In genomic region chr16:17368951-17369350, GRCh38 we compare ENCODE assay signal across 12 cellular contexts.
A peak's percentile ranks its signal among the peaks of the same experiment; 100 is the strongest.
DNase-seq lines count a peak whose midpoint lies in the region; ATAC-seq and TF ChIP-seq lines count a peak whose summit lies in the region.
"Had no signal": no experiment of that assay in that cellular context is flagged by ENCODE, and none has a peak within 500 bp of the region (broad histone marks: within the 10 kb centered on the region; RNA-seq: fewer than 3 reads in every experiment).

No MANE protein-coding gene starts in this region.

- H3K4me1 ChIP-seq in left ventricle myocardium inferior (peaks cover 38% of the 10 kb centered on the region), heart right ventricle (peaks cover 0 to 82% (median 21%) of the 10 kb centered on the region in 9 donors), mucosa of rectum (ENCODE audit: control insufficient read depth in 2 of 2, insufficient read depth in 2 of 2, low read length in 2 of 2) (peaks cover 33 to 34% of the 10 kb centered on the region in 2 donors)

- no peaks in the 10 kb centered on the region for H3K27me3 ChIP-seq in left ventricle myocardium inferior (ENCODE audit: low read depth)
- H3K27me3 ChIP-seq in heart right ventricle, result no peaks in the 10 kb centered on the region
- no peaks in the 10 kb centered on the region for H3K27me3 ChIP-seq in mucosa of rectum (ENCODE audit: control insufficient read depth in 2 of 2, insufficient read depth in 2 of 2, low read length in 2 of 2)

- intact Hi-C loops in left ventricle myocardium inferior (cut with micrococcal nuclease) (no loop called here), heart right ventricle (cut with DNase I) (no loop called here)
- intact Hi-C loops in activated T-helper 2 cell treated with anti-CD3 and anti-CD28 coated beads, Interferon-gamma antibody, Interleukin-2, Interleukin-4, amounts not matched to agents 10 μg/mL and 5 μg/mL and 100 μg/mL, durations not matched to agents 14 hours and 24 hours and 36 hours (cut with micrococcal nuclease), result loop anchor here (1.0 kb wide), 2 partner anchors 26 to 48 kb away; no protein-coding TSS in a partner anchor

- DNase-seq in left ventricle myocardium inferior (no peak), heart right ventricle (no peak), mesenteric fat pad (ENCODE audit: low spot score) (no peak)
- no peak for DNase-seq in activated T-helper 2 cell treated with anti-CD3 and anti-CD28 coated beads, Interferon-gamma antibody, Interleukin-2, Interleukin-4, amounts not matched to agents 10 μg/mL and 5 μg/mL and 100 μg/mL, durations not matched to agents 14 hours and 24 hours and 36 hours (ENCODE audit: low spot score)
- DNase-seq: mesenchymal stem cell, NCI-H1105, NCI-H82 had no signal

- H3K9me3 Mint-ChIP-seq in activated T-helper 2 cell treated with anti-CD3 and anti-CD28 coated beads, Interferon-gamma antibody, Interleukin-2, Interleukin-4, amounts not matched to agents 10 μg/mL and 5 μg/mL and 100 μg/mL, durations not matched to agents 14 hours and 24 hours and 36 hours, result no peaks in the 10 kb centered on the region
- H3K9me3 Mint-ChIP-seq: type B pancreatic cell had no signal

- H3K36me3 ChIP-seq in left ventricle myocardium inferior (no peaks in the 10 kb centered on the region), heart right ventricle (no peaks in the 10 kb centered on the region), mucosa of rectum (ENCODE audit: control insufficient read depth in 2 of 2, insufficient read depth in 2 of 2, low read length in 2 of 2) (no peaks in the 10 kb centered on the region)

- H3K4me1 Mint-ChIP-seq in activated T-helper 2 cell treated with anti-CD3 and anti-CD28 coated beads, Interferon-gamma antibody, Interleukin-2, Interleukin-4, amounts not matched to agents 10 μg/mL and 5 μg/mL and 100 μg/mL, durations not matched to agents 14 hours and 24 hours and 36 hours (ENCODE audit: low read depth), result peaks cover 81% of the 10 kb centered on the region

- H3K27ac Mint-ChIP-seq in activated T-helper 2 cell treated with anti-CD3 and anti-CD28 coated beads, Interferon-gamma antibody, Interleukin-2, Interleukin-4, amounts not matched to agents 10 μg/mL and 5 μg/mL and 100 μg/mL, durations not matched to agents 14 hours and 24 hours and 36 hours, result peak overlapping the region; percentile 99

- WGBS in heart right ventricle, 2 donors, result 89 to 93% methylated on average over 5 of the region's 5 CpGs

- peak overlapping the region; percentile 11 for H3K27ac ChIP-seq in left ventricle myocardium inferior (replicated peaks)
- peak overlapping the region in 3 of 10 donors; percentile 35 to 92 (median 45) for H3K27ac ChIP-seq in heart right ventricle
- H3K27ac ChIP-seq in mucosa of rectum (ENCODE audit: low read depth in 2 of 2, low read length in 2 of 2), result peak overlapping the region; percentile 43 to 82

- TF ChIP-seq CTCF in left ventricle myocardium inferior (IDR thresholded peaks at IDR 0.05; ENCODE audit: borderline replicate concordance), result no peak
- no peak for TF ChIP-seq CTCF in heart right ventricle (IDR thresholded peaks at IDR 0.05)

- peak overlapping the region; percentile 83 for H3K4me3 Mint-ChIP-seq in activated T-helper 2 cell treated with anti-CD3 and anti-CD28 coated beads, Interferon-gamma antibody, Interleukin-2, Interleukin-4, amounts not matched to agents 10 μg/mL and 5 μg/mL and 100 μg/mL, durations not matched to agents 14 hours and 24 hours and 36 hours (ENCODE audit: low read depth)
- H3K4me3 Mint-ChIP-seq: type B pancreatic cell had no signal

- peaks cover 22% of the 10 kb centered on the region for H3K36me3 Mint-ChIP-seq in activated T-helper 2 cell treated with anti-CD3 and anti-CD28 coated beads, Interferon-gamma antibody, Interleukin-2, Interleukin-4, amounts not matched to agents 10 μg/mL and 5 μg/mL and 100 μg/mL, durations not matched to agents 14 hours and 24 hours and 36 hours (ENCODE audit: low read depth)
- H3K36me3 Mint-ChIP-seq: type B pancreatic cell had no signal

- no peak for ATAC-seq in heart right ventricle
- ATAC-seq in HG02678 (IDR thresholded peaks at IDR 0.05; ENCODE audit: unreplicated experiment), result no peak
- no peak for ATAC-seq in GM18907 (IDR thresholded peaks at IDR 0.05; ENCODE audit: unreplicated experiment)
- no peak for ATAC-seq in GM21526 (IDR thresholded peaks at IDR 0.05; ENCODE audit: low FRiP score, unreplicated experiment)

- H3K27me3 Mint-ChIP-seq in activated T-helper 2 cell treated with anti-CD3 and anti-CD28 coated beads, Interferon-gamma antibody, Interleukin-2, Interleukin-4, amounts not matched to agents 10 μg/mL and 5 μg/mL and 100 μg/mL, durations not matched to agents 14 hours and 24 hours and 36 hours (ENCODE audit: low read depth), result no peaks in the 10 kb centered on the region
- H3K27me3 Mint-ChIP-seq: type B pancreatic cell had no signal

- H3K4me3 ChIP-seq in left ventricle myocardium inferior, result no peak overlapping the region
- peak overlapping the region in 1 of 10 donors; percentile 43 for H3K4me3 ChIP-seq in heart right ventricle
- H3K4me3 ChIP-seq in mucosa of rectum (ENCODE audit: low read length in 2 of 2), result peak overlapping the region in 1 of 2 donors; percentile 52

- no peaks in the 10 kb centered on the region for H3K9me3 ChIP-seq in left ventricle myocardium inferior (replicated peaks)
- H3K9me3 ChIP-seq in heart right ventricle, result no peaks in the 10 kb centered on the region
- H3K9me3 ChIP-seq in mucosa of rectum (ENCODE audit: control insufficient read depth in 2 of 2, low read length in 2 of 2), result no peaks in the 10 kb centered on the region

- no peak overlapping the region for H3K9ac ChIP-seq in mucosa of rectum (ENCODE audit: low read depth in 1 of 2, low read length in 2 of 2)
